1 cellular context compared by ENCODE assay signal in genomic region chr1:228681131-228681530, GRCh38.
TF ChIP-seq lines count a peak whose summit lies in the region.

No MANE protein-coding gene starts in this region.

TF ChIP-seq in HEK293, 187 proteins besides CTCF, POLR2A, EP300 and RAD21:
- 0 out of 2 replicates have a peak, but pooled peaks have one; percentile 2 for TF ChIP-seq ZNF555 (tag by site-specific recombination; conservative IDR thresholded peaks at IDR 0.05)
TF ChIP-seq in HEK293: peak in this region for 1; not testable (repeated sequence) for 186.
